In the genomic region with DNA sequence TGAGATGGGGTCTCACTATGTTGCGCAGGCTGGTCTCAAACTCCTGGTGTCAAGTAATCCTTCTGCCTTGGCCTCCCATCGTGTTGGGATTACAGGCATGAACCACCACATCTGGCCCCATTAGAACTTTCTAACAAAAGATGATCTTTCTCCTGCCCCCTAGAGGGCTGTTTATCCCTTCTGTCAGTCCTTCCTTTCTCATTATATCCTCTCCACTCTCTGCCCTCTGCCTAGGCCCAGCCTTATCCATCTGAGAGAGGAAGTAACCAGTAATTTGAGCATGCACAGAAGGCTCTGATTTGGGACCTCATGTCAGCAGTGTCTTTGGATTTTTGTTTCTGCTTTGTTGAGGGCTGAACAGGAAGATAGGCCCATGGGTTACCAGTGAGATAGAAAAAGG, we compare ENCODE assay signal across 1 cellular context.
A peak's percentile ranks its signal among the peaks of the same experiment; 100 is the strongest.
TF ChIP-seq lines count a peak whose summit lies in the region.

No MANE protein-coding gene starts in this region.

TF ChIP-seq in HepG2, 621 proteins besides CTCF, POLR2A, EP300 and RAD21 (continues in another document):
- TF ChIP-seq EHMT2 (IDR thresholded peaks at IDR 0.05; ENCODE audit: borderline replicate concordance, low read depth, low read length) = no peak
- TF ChIP-seq, protein P1, sequence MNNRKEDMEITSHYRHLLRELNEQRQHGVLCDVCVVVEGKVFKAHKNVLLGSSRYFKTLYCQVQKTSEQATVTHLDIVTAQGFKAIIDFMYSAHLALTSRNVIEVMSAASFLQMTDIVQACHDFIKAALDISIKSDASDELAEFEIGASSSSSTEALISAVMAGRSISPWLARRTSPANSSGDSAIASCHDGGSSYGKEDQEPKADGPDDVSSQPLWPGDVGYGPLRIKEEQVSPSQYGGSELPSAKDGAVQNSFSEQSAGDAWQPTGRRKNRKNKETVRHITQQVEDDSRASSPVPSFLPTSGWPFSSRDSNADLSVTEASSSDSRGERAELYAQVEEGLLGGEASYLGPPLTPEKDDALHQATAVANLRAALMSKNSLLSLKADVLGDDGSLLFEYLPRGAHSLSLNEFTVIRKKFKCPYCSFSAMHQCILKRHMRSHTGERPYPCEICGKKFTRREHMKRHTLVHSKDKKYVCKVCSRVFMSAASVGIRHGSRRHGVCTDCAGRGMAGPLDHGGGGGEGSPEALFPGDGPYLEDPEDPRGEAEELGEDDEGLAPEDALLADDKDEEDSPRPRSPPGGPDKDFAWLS (CRISPR knock-in tag; IDR thresholded peaks at IDR 0.05; ENCODE audit: borderline replicate concordance) = no peak
- TF ChIP-seq KDM3A (CRISPR knock-in tag; IDR thresholded peaks at IDR 0.05; ENCODE audit: low read depth) = no peak
- no peak for TF ChIP-seq TCF12 (IDR thresholded peaks at IDR 0.05)
- TF ChIP-seq TCF12 (CRISPR knock-in tag; IDR thresholded peaks at IDR 0.05) = no peak
- 0 out of 2 replicates have a peak, but pooled peaks have one; percentile 24 for TF ChIP-seq ZNF264 (CRISPR knock-in tag; IDR thresholded peaks at IDR 0.05)
- no peak for TF ChIP-seq HNF4G (IDR thresholded peaks at IDR 0.05; ENCODE audit: borderline replicate concordance, low read depth, low read length)
- no peak for TF ChIP-seq HNF4G (CRISPR knock-in tag; IDR thresholded peaks at IDR 0.05; ENCODE audit: borderline replicate concordance, low read depth)
- no peak for TF ChIP-seq GATAD2A (CRISPR knock-in tag; IDR thresholded peaks at IDR 0.05)
- no peak for TF ChIP-seq ZNF329 (CRISPR knock-in tag; IDR thresholded peaks at IDR 0.05; ENCODE audit: low read depth)
- TF ChIP-seq, protein P2, sequence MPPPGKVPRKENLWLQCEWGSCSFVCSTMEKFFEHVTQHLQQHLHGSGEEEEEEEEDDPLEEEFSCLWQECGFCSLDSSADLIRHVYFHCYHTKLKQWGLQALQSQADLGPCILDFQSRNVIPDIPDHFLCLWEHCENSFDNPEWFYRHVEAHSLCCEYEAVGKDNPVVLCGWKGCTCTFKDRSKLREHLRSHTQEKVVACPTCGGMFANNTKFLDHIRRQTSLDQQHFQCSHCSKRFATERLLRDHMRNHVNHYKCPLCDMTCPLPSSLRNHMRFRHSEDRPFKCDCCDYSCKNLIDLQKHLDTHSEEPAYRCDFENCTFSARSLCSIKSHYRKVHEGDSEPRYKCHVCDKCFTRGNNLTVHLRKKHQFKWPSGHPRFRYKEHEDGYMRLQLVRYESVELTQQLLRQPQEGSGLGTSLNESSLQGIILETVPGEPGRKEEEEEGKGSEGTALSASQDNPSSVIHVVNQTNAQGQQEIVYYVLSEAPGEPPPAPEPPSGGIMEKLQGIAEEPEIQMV (CRISPR knock-in tag; IDR thresholded peaks at IDR 0.05; ENCODE audit: low read depth) = 0 out of 2 replicates have a peak, but pooled peaks have one; percentile 34
- no peak for TF ChIP-seq SNAPC2 (CRISPR knock-in tag; IDR thresholded peaks at IDR 0.05)
- no peak for TF ChIP-seq ZMAT3 (CRISPR knock-in tag; conservative IDR thresholded peaks at IDR 0.05)
- TF ChIP-seq ZNF225 (CRISPR knock-in tag; IDR thresholded peaks at IDR 0.05) = no peak
- no peak for TF ChIP-seq ZNF326 (CRISPR knock-in tag; IDR thresholded peaks at IDR 0.05; ENCODE audit: borderline replicate concordance)
- TF ChIP-seq, protein P3, sequence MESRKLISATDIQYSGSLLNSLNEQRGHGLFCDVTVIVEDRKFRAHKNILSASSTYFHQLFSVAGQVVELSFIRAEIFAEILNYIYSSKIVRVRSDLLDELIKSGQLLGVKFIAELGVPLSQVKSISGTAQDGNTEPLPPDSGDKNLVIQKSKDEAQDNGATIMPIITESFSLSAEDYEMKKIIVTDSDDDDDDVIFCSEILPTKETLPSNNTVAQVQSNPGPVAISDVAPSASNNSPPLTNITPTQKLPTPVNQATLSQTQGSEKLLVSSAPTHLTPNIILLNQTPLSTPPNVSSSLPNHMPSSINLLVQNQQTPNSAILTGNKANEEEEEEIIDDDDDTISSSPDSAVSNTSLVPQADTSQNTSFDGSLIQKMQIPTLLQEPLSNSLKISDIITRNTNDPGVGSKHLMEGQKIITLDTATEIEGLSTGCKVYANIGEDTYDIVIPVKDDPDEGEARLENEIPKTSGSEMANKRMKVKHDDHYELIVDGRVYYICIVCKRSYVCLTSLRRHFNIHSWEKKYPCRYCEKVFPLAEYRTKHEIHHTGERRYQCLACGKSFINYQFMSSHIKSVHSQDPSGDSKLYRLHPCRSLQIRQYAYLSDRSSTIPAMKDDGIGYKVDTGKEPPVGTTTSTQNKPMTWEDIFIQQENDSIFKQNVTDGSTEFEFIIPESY (CRISPR knock-in tag; IDR thresholded peaks at IDR 0.05) = no peak
- no peak for TF ChIP-seq ISX (CRISPR knock-in tag; conservative IDR thresholded peaks at IDR 0.05)
- no peak for TF ChIP-seq ZNF558 (CRISPR knock-in tag; IDR thresholded peaks at IDR 0.05; ENCODE audit: borderline replicate concordance)
- no peak for TF ChIP-seq JDP2 (CRISPR knock-in tag; IDR thresholded peaks at IDR 0.05; ENCODE audit: borderline replicate concordance)
- TF ChIP-seq TRIM24 (CRISPR knock-in tag; IDR thresholded peaks at IDR 0.05) = no peak
- TF ChIP-seq TEAD2 (CRISPR knock-in tag; IDR thresholded peaks at IDR 0.05) = no peak
- TF ChIP-seq, protein P4, sequence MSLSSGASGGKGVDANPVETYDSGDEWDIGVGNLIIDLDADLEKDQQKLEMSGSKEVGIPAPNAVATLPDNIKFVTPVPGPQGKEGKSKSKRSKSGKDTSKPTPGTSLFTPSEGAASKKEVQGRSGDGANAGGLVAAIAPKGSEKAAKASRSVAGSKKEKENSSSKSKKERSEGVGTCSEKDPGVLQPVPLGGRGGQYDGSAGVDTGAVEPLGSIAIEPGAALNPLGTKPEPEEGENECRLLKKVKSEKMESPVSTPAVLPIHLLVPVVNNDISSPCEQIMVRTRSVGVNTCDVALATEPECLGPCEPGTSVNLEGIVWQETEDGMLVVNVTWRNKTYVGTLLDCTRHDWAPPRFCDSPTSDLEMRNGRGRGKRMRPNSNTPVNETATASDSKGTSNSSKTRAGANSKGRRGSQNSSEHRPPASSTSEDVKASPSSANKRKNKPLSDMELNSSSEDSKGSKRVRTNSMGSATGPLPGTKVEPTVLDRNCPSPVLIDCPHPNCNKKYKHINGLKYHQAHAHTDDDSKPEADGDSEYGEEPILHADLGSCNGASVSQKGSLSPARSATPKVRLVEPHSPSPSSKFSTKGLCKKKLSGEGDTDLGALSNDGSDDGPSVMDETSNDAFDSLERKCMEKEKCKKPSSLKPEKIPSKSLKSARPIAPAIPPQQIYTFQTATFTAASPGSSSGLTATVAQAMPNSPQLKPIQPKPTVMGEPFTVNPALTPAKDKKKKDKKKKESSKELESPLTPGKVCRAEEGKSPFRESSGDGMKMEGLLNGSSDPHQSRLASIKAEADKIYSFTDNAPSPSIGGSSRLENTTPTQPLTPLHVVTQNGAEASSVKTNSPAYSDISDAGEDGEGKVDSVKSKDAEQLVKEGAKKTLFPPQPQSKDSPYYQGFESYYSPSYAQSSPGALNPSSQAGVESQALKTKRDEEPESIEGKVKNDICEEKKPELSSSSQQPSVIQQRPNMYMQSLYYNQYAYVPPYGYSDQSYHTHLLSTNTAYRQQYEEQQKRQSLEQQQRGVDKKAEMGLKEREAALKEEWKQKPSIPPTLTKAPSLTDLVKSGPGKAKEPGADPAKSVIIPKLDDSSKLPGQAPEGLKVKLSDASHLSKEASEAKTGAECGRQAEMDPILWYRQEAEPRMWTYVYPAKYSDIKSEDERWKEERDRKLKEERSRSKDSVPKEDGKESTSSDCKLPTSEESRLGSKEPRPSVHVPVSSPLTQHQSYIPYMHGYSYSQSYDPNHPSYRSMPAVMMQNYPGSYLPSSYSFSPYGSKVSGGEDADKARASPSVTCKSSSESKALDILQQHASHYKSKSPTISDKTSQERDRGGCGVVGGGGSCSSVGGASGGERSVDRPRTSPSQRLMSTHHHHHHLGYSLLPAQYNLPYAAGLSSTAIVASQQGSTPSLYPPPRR (CRISPR knock-in tag; IDR thresholded peaks at IDR 0.05; ENCODE audit: borderline replicate concordance) = no peak
- TF ChIP-seq ETV5 (CRISPR knock-in tag; IDR thresholded peaks at IDR 0.05; ENCODE audit: borderline replicate concordance) = 0 out of 2 replicates have a peak, but pooled peaks have one; percentile 10
- TF ChIP-seq BORCS8-MEF2B (CRISPR knock-in tag; IDR thresholded peaks at IDR 0.05) = no peak
- 0 out of 2 replicates have a peak, but pooled peaks have one; percentile 21 for TF ChIP-seq MIER2 (CRISPR knock-in tag; IDR thresholded peaks at IDR 0.05)
- TF ChIP-seq RCOR2 (CRISPR knock-in tag; IDR thresholded peaks at IDR 0.05) = no peak
- TF ChIP-seq ZNF607 (CRISPR knock-in tag; IDR thresholded peaks at IDR 0.05; ENCODE audit: borderline replicate concordance) = no peak
- TF ChIP-seq SCMH1 (CRISPR knock-in tag; IDR thresholded peaks at IDR 0.05; ENCODE audit: borderline replicate concordance) = no peak
- TF ChIP-seq ZNF605 (CRISPR knock-in tag; IDR thresholded peaks at IDR 0.05) = 0 out of 2 replicates have a peak, but pooled peaks have one; percentile 18
- no peak for TF ChIP-seq ZNF773 (CRISPR knock-in tag; IDR thresholded peaks at IDR 0.05; ENCODE audit: borderline replicate concordance)
- TF ChIP-seq ZFY (CRISPR knock-in tag; IDR thresholded peaks at IDR 0.05) = 0 out of 2 replicates have a peak, but pooled peaks have one; percentile 18
- TF ChIP-seq, protein P5, sequence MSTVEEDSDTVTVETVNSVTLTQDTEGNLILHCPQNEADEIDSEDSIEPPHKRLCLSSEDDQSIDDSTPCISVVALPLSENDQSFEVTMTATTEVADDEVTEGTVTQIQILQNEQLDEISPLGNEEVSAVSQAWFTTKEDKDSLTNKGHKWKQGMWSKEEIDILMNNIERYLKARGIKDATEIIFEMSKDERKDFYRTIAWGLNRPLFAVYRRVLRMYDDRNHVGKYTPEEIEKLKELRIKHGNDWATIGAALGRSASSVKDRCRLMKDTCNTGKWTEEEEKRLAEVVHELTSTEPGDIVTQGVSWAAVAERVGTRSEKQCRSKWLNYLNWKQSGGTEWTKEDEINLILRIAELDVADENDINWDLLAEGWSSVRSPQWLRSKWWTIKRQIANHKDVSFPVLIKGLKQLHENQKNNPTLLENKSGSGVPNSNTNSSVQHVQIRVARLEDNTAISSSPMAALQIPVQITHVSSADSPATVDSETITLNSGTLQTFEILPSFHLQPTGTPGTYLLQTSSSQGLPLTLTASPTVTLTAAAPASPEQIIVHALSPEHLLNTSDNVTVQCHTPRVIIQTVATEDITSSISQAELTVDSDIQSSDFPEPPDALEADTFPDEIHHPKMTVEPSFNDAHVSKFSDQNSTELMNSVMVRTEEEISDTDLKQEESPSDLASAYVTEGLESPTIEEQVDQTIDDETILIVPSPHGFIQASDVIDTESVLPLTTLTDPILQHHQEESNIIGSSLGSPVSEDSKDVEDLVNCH (CRISPR knock-in tag; IDR thresholded peaks at IDR 0.05) = no peak
- TF ChIP-seq ZFX (CRISPR knock-in tag; IDR thresholded peaks at IDR 0.05; ENCODE audit: low read depth) = 0 out of 2 replicates have a peak, but pooled peaks have one; percentile 21
- TF ChIP-seq ZFP82 (CRISPR knock-in tag; IDR thresholded peaks at IDR 0.05; ENCODE audit: borderline replicate concordance) = no peak
- TF ChIP-seq PAWR (CRISPR knock-in tag; IDR thresholded peaks at IDR 0.05; ENCODE audit: borderline replicate concordance) = no peak
- no peak for TF ChIP-seq HMGA1 (CRISPR knock-in tag; conservative IDR thresholded peaks at IDR 0.05)
- TF ChIP-seq ZMYM4 (CRISPR knock-in tag; IDR thresholded peaks at IDR 0.05) = 0 out of 2 replicates have a peak, but pooled peaks have one; percentile 34
- no peak for TF ChIP-seq NCOA2 (CRISPR knock-in tag; IDR thresholded peaks at IDR 0.05)
- TF ChIP-seq, protein P6, sequence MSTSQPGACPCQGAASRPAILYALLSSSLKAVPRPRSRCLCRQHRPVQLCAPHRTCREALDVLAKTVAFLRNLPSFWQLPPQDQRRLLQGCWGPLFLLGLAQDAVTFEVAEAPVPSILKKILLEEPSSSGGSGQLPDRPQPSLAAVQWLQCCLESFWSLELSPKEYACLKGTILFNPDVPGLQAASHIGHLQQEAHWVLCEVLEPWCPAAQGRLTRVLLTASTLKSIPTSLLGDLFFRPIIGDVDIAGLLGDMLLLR (CRISPR knock-in tag; IDR thresholded peaks at IDR 0.05) = no peak
- TF ChIP-seq, protein P7, sequence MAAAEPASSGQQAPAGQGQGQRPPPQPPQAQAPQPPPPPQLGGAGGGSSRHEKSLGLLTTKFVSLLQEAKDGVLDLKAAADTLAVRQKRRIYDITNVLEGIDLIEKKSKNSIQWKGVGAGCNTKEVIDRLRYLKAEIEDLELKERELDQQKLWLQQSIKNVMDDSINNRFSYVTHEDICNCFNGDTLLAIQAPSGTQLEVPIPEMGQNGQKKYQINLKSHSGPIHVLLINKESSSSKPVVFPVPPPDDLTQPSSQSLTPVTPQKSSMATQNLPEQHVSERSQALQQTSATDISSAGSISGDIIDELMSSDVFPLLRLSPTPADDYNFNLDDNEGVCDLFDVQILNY (CRISPR knock-in tag; conservative IDR thresholded peaks at IDR 0.05) = no peak
- TF ChIP-seq STAG1 (CRISPR knock-in tag; IDR thresholded peaks at IDR 0.05) = peak; percentile 47
- TF ChIP-seq FIP1L1 (IDR thresholded peaks at IDR 0.05; ENCODE audit: borderline replicate concordance, insufficient read depth, low read depth, low read length) = no peak
- no peak for TF ChIP-seq MYC (CRISPR knock-in tag; IDR thresholded peaks at IDR 0.05; ENCODE audit: borderline replicate concordance)
- TF ChIP-seq, protein P8, sequence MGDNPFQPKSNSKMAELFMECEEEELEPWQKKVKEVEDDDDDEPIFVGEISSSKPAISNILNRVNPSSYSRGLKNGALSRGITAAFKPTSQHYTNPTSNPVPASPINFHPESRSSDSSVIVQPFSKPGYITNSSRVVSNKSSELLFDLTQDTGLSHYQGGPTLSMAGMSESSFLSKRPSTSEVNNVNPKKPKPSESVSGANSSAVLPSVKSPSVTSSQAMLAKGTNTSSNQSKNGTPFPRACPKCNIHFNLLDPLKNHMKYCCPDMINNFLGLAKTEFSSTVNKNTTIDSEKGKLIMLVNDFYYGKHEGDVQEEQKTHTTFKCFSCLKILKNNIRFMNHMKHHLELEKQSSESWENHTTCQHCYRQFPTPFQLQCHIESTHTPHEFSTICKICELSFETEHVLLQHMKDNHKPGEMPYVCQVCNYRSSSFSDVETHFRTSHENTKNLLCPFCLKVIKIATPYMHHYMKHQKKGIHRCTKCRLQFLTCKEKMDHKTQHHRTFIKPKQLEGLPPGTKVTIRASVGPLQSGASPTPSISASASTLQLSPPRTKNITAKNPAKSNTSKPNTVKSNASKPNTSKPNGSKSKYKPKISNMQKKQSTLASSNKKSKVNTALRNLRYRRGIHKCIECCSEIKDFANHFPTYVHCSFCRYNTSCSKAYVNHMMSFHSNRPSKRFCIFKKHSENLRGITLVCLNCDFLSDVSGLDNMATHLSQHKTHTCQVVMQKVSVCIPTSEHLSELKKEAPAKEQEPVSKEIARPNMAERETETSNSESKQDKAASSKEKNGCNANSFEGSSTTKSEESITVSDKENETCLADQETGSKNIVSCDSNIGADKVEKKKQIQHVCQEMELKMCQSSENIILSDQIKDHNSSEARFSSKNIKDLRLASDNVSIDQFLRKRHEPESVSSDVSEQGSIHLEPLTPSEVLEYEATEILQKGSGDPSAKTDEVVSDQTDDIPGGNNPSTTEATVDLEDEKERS (CRISPR knock-in tag; IDR thresholded peaks at IDR 0.05) = no peak
- no peak for TF ChIP-seq PCBP1 (IDR thresholded peaks at IDR 0.05; ENCODE audit: borderline replicate concordance, low read depth, low read length)
